Comparison of ENCODE assay signal across 2 cellular contexts in genomic region chr1:30908446-30908885, GRCh38.
A peak's percentile ranks its signal among the peaks of the same experiment; 100 is the strongest.
TF ChIP-seq lines count a peak whose summit lies in the region.

A gene with protein sequence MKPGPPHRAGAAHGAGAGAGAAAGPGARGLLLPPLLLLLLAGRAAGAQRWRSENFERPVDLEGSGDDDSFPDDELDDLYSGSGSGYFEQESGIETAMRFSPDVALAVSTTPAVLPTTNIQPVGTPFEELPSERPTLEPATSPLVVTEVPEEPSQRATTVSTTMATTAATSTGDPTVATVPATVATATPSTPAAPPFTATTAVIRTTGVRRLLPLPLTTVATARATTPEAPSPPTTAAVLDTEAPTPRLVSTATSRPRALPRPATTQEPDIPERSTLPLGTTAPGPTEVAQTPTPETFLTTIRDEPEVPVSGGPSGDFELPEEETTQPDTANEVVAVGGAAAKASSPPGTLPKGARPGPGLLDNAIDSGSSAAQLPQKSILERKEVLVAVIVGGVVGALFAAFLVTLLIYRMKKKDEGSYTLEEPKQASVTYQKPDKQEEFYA (minus strand): TSS chr1:30908758. CDS start chr1:30908586, 172 bp downstream.

TF ChIP-seq in IMR-90, 13 proteins besides CTCF, POLR2A, EP300 and RAD21:
- TF ChIP-seq MXI1 (IDR thresholded peaks at IDR 0.05; ENCODE audit: borderline replicate concordance, low read depth, low read length) (0 out of 2 replicates have a peak, but pooled peaks have one; percentile 27), MAFK (IDR thresholded peaks at IDR 0.05; ENCODE audit: low read depth, low read length) (no peak)

TF ChIP-seq in GM12878, 131 proteins besides CTCF, POLR2A, EP300 and RAD21:
- TF ChIP-seq POU2F2 (IDR thresholded peaks at IDR 0.05; ENCODE audit: borderline replicate concordance, low read depth, low read length) = no peak
- TF ChIP-seq GATAD2B (conservative IDR thresholded peaks at IDR 0.05; ENCODE audit: low read depth) = no peak
- no peak for TF ChIP-seq PKNOX1 (IDR thresholded peaks at IDR 0.05)
- TF ChIP-seq ZNF217 (IDR thresholded peaks at IDR 0.05) = no peak
- TF ChIP-seq YBX1 (IDR thresholded peaks at IDR 0.05) = no peak
- no peak for TF ChIP-seq CEBPB (IDR thresholded peaks at IDR 0.05; ENCODE audit: borderline replicate concordance in 1 of 2, low read depth in 2 of 2, low read length in 2 of 2)
- TF ChIP-seq MXI1 (IDR thresholded peaks at IDR 0.05; ENCODE audit: low read depth, low read length) = no peak
- no peak for TF ChIP-seq RB1 (IDR thresholded peaks at IDR 0.05; ENCODE audit: borderline replicate concordance)
- TF ChIP-seq, protein P1, sequence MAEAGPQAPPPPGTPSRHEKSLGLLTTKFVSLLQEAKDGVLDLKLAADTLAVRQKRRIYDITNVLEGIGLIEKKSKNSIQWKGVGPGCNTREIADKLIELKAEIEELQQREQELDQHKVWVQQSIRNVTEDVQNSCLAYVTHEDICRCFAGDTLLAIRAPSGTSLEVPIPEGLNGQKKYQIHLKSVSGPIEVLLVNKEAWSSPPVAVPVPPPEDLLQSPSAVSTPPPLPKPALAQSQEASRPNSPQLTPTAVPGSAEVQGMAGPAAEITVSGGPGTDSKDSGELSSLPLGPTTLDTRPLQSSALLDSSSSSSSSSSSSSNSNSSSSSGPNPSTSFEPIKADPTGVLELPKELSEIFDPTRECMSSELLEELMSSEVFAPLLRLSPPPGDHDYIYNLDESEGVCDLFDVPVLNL (IDR thresholded peaks at IDR 0.05; ENCODE audit: low read depth, low read length) = no peak
- no peak for TF ChIP-seq ATF7 (IDR thresholded peaks at IDR 0.05; ENCODE audit: low read depth)
- TF ChIP-seq, protein P2, sequence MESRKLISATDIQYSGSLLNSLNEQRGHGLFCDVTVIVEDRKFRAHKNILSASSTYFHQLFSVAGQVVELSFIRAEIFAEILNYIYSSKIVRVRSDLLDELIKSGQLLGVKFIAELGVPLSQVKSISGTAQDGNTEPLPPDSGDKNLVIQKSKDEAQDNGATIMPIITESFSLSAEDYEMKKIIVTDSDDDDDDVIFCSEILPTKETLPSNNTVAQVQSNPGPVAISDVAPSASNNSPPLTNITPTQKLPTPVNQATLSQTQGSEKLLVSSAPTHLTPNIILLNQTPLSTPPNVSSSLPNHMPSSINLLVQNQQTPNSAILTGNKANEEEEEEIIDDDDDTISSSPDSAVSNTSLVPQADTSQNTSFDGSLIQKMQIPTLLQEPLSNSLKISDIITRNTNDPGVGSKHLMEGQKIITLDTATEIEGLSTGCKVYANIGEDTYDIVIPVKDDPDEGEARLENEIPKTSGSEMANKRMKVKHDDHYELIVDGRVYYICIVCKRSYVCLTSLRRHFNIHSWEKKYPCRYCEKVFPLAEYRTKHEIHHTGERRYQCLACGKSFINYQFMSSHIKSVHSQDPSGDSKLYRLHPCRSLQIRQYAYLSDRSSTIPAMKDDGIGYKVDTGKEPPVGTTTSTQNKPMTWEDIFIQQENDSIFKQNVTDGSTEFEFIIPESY (IDR thresholded peaks at IDR 0.05) = no peak
- no peak for TF ChIP-seq MEF2B (IDR thresholded peaks at IDR 0.05; ENCODE audit: partially characterized antibody, poor library complexity, severe bottlenecking)
- no peak for TF ChIP-seq KDM1A (IDR thresholded peaks at IDR 0.05; ENCODE audit: borderline replicate concordance)
- no peak for TF ChIP-seq SIN3A (IDR thresholded peaks at IDR 0.05; ENCODE audit: low read depth, low read length)
- no peak for TF ChIP-seq GABPA (IDR thresholded peaks at IDR 0.05; ENCODE audit: low read depth)
- no peak for TF ChIP-seq FOS (IDR thresholded peaks at IDR 0.05; ENCODE audit: borderline replicate concordance, extremely low read depth, insufficient read length)
